Comparison of ENCODE assay signal across 9 cellular contexts in the genomic region with DNA sequence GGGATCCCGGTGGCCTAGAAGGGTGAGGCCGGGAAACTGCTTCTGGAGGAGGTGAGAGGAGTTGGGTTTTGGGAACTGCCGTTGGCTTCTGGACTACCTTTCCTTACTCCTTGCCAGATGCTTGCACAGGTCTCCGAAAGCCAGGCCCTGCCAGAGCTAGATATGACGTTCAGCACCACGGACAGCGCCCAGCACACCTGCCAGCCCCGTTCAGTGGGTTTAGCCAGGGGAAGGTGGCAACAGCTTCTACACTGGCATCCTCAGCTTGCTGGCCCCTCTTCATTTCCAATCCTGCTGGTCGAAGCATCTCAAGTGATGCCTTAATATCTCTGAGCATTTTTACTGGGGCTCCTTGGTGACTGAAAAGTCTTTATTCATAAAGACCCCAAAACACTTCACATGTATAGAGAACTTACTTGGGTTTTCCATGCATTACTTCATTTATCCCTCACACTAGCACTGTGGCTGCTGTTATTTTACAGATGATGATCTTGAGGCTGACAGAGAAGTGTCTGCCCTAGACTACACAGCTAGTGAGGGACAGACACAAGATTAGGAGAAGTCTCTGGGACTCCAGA. TPM values are rescaled to one million over a fixed set of nuclear protein-coding genes. Genes with fewer than 3 reads are reported as not detected.
DNase-seq lines count a peak whose midpoint lies in the region; ATAC-seq and TF ChIP-seq lines count a peak whose summit lies in the region.
"Had no signal": no experiment of that assay in that cellular context is flagged by ENCODE, and none has a peak within 500 bp of the region (broad histone marks: within the 10 kb centered on the region; RNA-seq: fewer than 3 reads in every experiment).

No MANE protein-coding gene starts in this region.

- H3K27ac ChIP-seq in A673 (ENCODE audit: low read depth, low read length, poor library complexity, severe bottlenecking): no peak overlapping the region
- no peak overlapping the region for H3K27ac ChIP-seq in fibroblast of lung (ENCODE audit: insufficient read depth, low read length)
- H3K27ac ChIP-seq in smooth muscle cell (ENCODE audit: low read depth): no peak overlapping the region
- H3K27ac ChIP-seq: C4-2B had no signal

- CTCF ChIA-PET in A673 (lab: Charles Lee): no interaction called here
- CTCF ChIA-PET in activated CD8-positive, alpha-beta T cell treated with anti-CD3 and anti-CD28 coated beads for 36 hours (lab: Charles Lee): no interaction called here

- H3K36me3 Mint-ChIP-seq in activated CD8-positive, alpha-beta T cell treated with anti-CD3 and anti-CD28 coated beads for 36 hours (ENCODE audit: low read depth): no peaks in the 10 kb centered on the region

- H3F3A ChIP-seq in smooth muscle cell (ENCODE audit: low read depth): no peaks in the 10 kb centered on the region

- H3K4me1 Mint-ChIP-seq in activated CD8-positive, alpha-beta T cell treated with anti-CD3 and anti-CD28 coated beads for 36 hours (ENCODE audit: low read depth): no peaks in the 10 kb centered on the region

- no peak overlapping the region for H3K9ac ChIP-seq in fibroblast of lung (ENCODE audit: insufficient read depth, low read length)
- H3K9ac ChIP-seq in smooth muscle cell (ENCODE audit: low read depth): no peak overlapping the region

- no peak overlapping the region for H2AFZ ChIP-seq in fibroblast of lung (ENCODE audit: low read length)
- no peak overlapping the region for H2AFZ ChIP-seq in smooth muscle cell (ENCODE audit: low read depth)

- ATAC-seq in activated CD8-positive, alpha-beta T cell treated with anti-CD3 and anti-CD28 coated beads for 36 hours: peak; percentile 60
- ATAC-seq in HG03565 (IDR thresholded peaks at IDR 0.05; ENCODE audit: unreplicated experiment): no peak

- peaks cover 7% of the 10 kb centered on the region for H3K27me3 Mint-ChIP-seq in activated CD8-positive, alpha-beta T cell treated with anti-CD3 and anti-CD28 coated beads for 36 hours

- H3K4me3 Mint-ChIP-seq in activated CD8-positive, alpha-beta T cell treated with anti-CD3 and anti-CD28 coated beads for 36 hours: no peak overlapping the region

- no peak overlapping the region for H3K27ac Mint-ChIP-seq in activated CD8-positive, alpha-beta T cell treated with anti-CD3 and anti-CD28 coated beads for 36 hours

- H3K36me3 ChIP-seq in A673 (ENCODE audit: insufficient read depth, low read length, poor library complexity, severe bottlenecking) (no peaks in the 10 kb centered on the region), fibroblast of lung (ENCODE audit: control insufficient read depth, insufficient read depth, low read length) (no peaks in the 10 kb centered on the region), smooth muscle cell (ENCODE audit: low read depth) (no peaks in the 10 kb centered on the region)

- no peak overlapping the region for H3K4me3 ChIP-seq in A673 (ENCODE audit: low read depth, low read length, poor library complexity, severe bottlenecking)
- no peak overlapping the region for H3K4me3 ChIP-seq in fibroblast of lung (replicated peaks in 1 of 4; ENCODE audit: control extremely low read depth in 1 of 4, insufficient read depth in 1 of 4, low read depth in 3 of 4, low read length in 4 of 4)
- no peak overlapping the region for H3K4me3 ChIP-seq in smooth muscle cell

- H3K79me2 ChIP-seq in fibroblast of lung (ENCODE audit: control insufficient read depth, insufficient read depth, low read length): no peaks in the 10 kb centered on the region
- H3K79me2 ChIP-seq in smooth muscle cell (ENCODE audit: low read depth): no peaks in the 10 kb centered on the region

- POLR2A ChIA-PET in A673 (lab: Charles Lee; ENCODE audit: low non-redundant PET): no interaction called here
- POLR2A ChIA-PET in activated CD8-positive, alpha-beta T cell treated with anti-CD3 and anti-CD28 coated beads for 36 hours (lab: Charles Lee): no interaction called here

- intact Hi-C loops in A673 (cut with micrococcal nuclease; ENCODE audit: unreplicated experiment): no loop called here
- intact Hi-C loops in activated CD8-positive, alpha-beta T cell treated with anti-CD3 and anti-CD28 coated beads for 36 hours (cut with micrococcal nuclease): no loop called here

- H4K20me1 ChIP-seq in fibroblast of lung (ENCODE audit: control insufficient read depth, extremely low read depth, insufficient read depth, low read length) (no peaks in the 10 kb centered on the region), smooth muscle cell (ENCODE audit: low read depth) (no peaks in the 10 kb centered on the region)

- WGBS in smooth muscle cell (ENCODE audit: low lambda C conversion rate): 43% methylated on average over 9 of the region's 9 CpGs

- DNase-seq in A673 (ENCODE audit: low spot score): peak; percentile 49
- peak; percentile 81 for DNase-seq in LoVo (ENCODE audit: low spot score)
- peak; percentile 73 for DNase-seq in activated CD8-positive, alpha-beta T cell treated with anti-CD3 and anti-CD28 coated beads for 36 hours
- peak; percentile 9 to 27 for DNase-seq in fibroblast of lung (ENCODE audit: low read depth in 2 of 2)
- DNase-seq in smooth muscle cell (lab: John Stamatoyannopoulos, UW; ENCODE audit: unreplicated experiment): peak; percentile 6
- DNase-seq in anterior cingulate cortex (lab: John Stamatoyannopoulos, UW): no peak
- DNase-seq in NCI-H146 treated with DMSO at 0.1 percent for 48 hours (lab: John Stamatoyannopoulos, UW; ENCODE audit: unreplicated experiment): no peak

- H3K9me3 ChIP-seq in A673 (ENCODE audit: low read depth, low read length, poor library complexity, severe bottlenecking) (no peaks in the 10 kb centered on the region), fibroblast of lung (ENCODE audit: control insufficient read depth, insufficient read depth, low read depth, low read length) (no peaks in the 10 kb centered on the region), smooth muscle cell (replicated peaks; ENCODE audit: low read depth) (no peaks in the 10 kb centered on the region)

- peaks cover 6% of the 10 kb centered on the region for H3K9me3 Mint-ChIP-seq in activated CD8-positive, alpha-beta T cell treated with anti-CD3 and anti-CD28 coated beads for 36 hours

- TF ChIP-seq CTCF in A673 (conservative IDR thresholded peaks at IDR 0.05; ENCODE audit: low read depth, low read length) (no peak), fibroblast of lung (conservative IDR thresholded peaks at IDR 0.05 in 1 of 2, IDR thresholded peaks at IDR 0.05 in 1 of 2; ENCODE audit: low read depth in 1 of 2, low read length in 2 of 2) (no peak), smooth muscle cell (IDR thresholded peaks at IDR 0.05; ENCODE audit: borderline replicate concordance, insufficient read depth, poor library complexity, severe bottlenecking) (no peak)
- TF ChIP-seq CTCF in activated CD8-positive, alpha-beta T cell treated with anti-CD3 and anti-CD28 coated beads for 36 hours (IDR thresholded peaks at IDR 0.05): no peak

- no peaks in the 10 kb centered on the region for H3K4me1 ChIP-seq in A673 (ENCODE audit: insufficient read depth, low read length, poor library complexity, severe bottlenecking)
- H3K4me1 ChIP-seq in fibroblast of lung (ENCODE audit: control insufficient read depth, extremely low read depth, insufficient read depth, low read length): no peaks in the 10 kb centered on the region
- no peaks in the 10 kb centered on the region for H3K4me1 ChIP-seq in smooth muscle cell (ENCODE audit: low read depth)

- peaks cover 15% of the 10 kb centered on the region for H3K27me3 ChIP-seq in A673 (replicated peaks; ENCODE audit: insufficient read depth, low read depth, low read length, poor library complexity)
- H3K27me3 ChIP-seq in fibroblast of lung (ENCODE audit: control insufficient read depth, insufficient read depth, low read length): no peaks in the 10 kb centered on the region
- peaks cover 4% of the 10 kb centered on the region for H3K27me3 ChIP-seq in smooth muscle cell (ENCODE audit: low read depth)

- BruUV-seq in A673 (replicated peaks; lab: Mats Ljungman, UMichigan): no TSS peak

- H3K4me2 ChIP-seq in fibroblast of lung (ENCODE audit: extremely low read depth, insufficient read depth, low read length) (no peak overlapping the region), smooth muscle cell (no peak overlapping the region)

RNA-seq across cellular contexts. Expression of gene HCN4, which starts 21.9 kb away (rescaled TPM):
- total RNA-seq in A673 (2021) (0.07 and 0.09 TPM in 2 replicates), fibroblast of lung (not detected in 2 replicates), smooth muscle cell (not detected in 2 replicates)
- total RNA-seq in activated CD8-positive, alpha-beta T cell treated with anti-CD3 and anti-CD28 coated beads for 36 hours: not detected
- polyA plus RNA-seq in fibroblast of lung (not detected in 2 replicates), smooth muscle cell (0.07 TPM in 1 of 2 replicates, not detected in the other)
- polyA plus RNA-seq in fibroblast of lung (2012): not detected in 2 replicates
- not detected in 2 replicates for polyA minus RNA-seq in fibroblast of lung (ENCODE audit: low replicate concordance)

Comparison
In these comparisons a context has a peak if more than half of its experiments do, and no peak if none do; other contexts are left out.
1. DNase-seq: peak in A673 (single experiment), LoVo (single experiment), activated CD8-positive, alpha-beta T cell treated with anti-CD3 and anti-CD28 coated beads for 36 hours (single experiment), fibroblast of lung (2 of 2) and smooth muscle cell (single experiment); none in anterior cingulate cortex (0 of 58) and NCI-H146 treated with DMSO at 0.1 percent for 48 hours (single experiment).